Comparison of ENCODE assay signal across 8 cellular contexts in genomic region chr22:41022470-41023298, GRCh38.
DNase-seq lines count a peak whose midpoint lies in the region; ATAC-seq and TF ChIP-seq lines count a peak whose summit lies in the region.

No MANE protein-coding gene starts in this region.

- intact Hi-C loops in CD8-positive, alpha-beta T cell (cut with DNase I, micrococcal nuclease), result loop anchor here (1.0 to 5.0 kb wide), 5 partner anchors 69 to 520 kb away; partner anchors contain the start of genes RBX1 (in 2 of the 2), L3MBTL2 (in 1 of the 2) and POLR3H (in 1 of the 2)
- intact Hi-C loops in stomach (cut with DNase I; ENCODE audit: low total_unique reads), result no loop called here

- no peaks in the 10 kb centered on the region for H3K36me3 Mint-ChIP-seq in CD8-positive, alpha-beta T cell

- no peak for TF ChIP-seq CTCF in CD8-positive, alpha-beta T cell (IDR thresholded peaks at IDR 0.05)
- TF ChIP-seq CTCF in MM.1S (IDR thresholded peaks at IDR 0.05; ENCODE audit: low read length) (no peak), SK-N-SH (IDR thresholded peaks at IDR 0.05) (no peak), gastroesophageal sphincter (IDR thresholded peaks at IDR 0.05) (peak in 2 of 4 experiments; percentile 17 to 30), stomach (IDR thresholded peaks at IDR 0.05) (no peak)

- H3K18ac ChIP-seq in neuronal stem cell (ENCODE audit: low read length), result peak overlapping the region; percentile 96

- no peak overlapping the region for H2AK5ac ChIP-seq in neuronal stem cell (ENCODE audit: low read depth, low read length)

- no peak for TF ChIP-seq EP300 in SK-N-SH (IDR thresholded peaks at IDR 0.05; ENCODE audit: borderline replicate concordance in 1 of 2, low read depth in 1 of 2, low read length in 1 of 2)
- no peak for TF ChIP-seq EP300 in gastroesophageal sphincter (IDR thresholded peaks at IDR 0.05)
- TF ChIP-seq EP300 in stomach (IDR thresholded peaks at IDR 0.05), result peak; percentile 43

- peaks cover 14% of the 10 kb centered on the region for H3K4me1 Mint-ChIP-seq in CD8-positive, alpha-beta T cell (ENCODE audit: low read depth)

- H2AFZ ChIP-seq in MM.1S (ENCODE audit: low read length), result peak overlapping the region; percentile 95
- H2AFZ ChIP-seq in SK-N-SH (ENCODE audit: low read depth), result peak overlapping the region; percentile 46; the same call in 1 of the 2 replicates
- peak overlapping the region; percentile 96 for H2AFZ ChIP-seq in neuronal stem cell (ENCODE audit: low read length)

- H4K20me1 ChIP-seq in MM.1S (ENCODE audit: insufficient read depth, low read length) (no peaks in the 10 kb centered on the region), SK-N-SH (ENCODE audit: insufficient read depth) (no peaks in the 10 kb centered on the region)

- no peaks in the 10 kb centered on the region for H3K36me3 ChIP-seq in CD8-positive, alpha-beta T cell (ENCODE audit: insufficient read depth, low read length)
- no peaks in the 10 kb centered on the region for H3K36me3 ChIP-seq in MM.1S (replicated peaks; ENCODE audit: insufficient read depth, low read length)
- H3K36me3 ChIP-seq in SK-N-SH (replicated peaks in 1 of 2; ENCODE audit: control insufficient read depth in 1 of 2, insufficient read depth in 2 of 2, low read length in 1 of 2), result no peaks in the 10 kb centered on the region
- H3K36me3 ChIP-seq in gastroesophageal sphincter, result no peaks in the 10 kb centered on the region
- H3K36me3 ChIP-seq in neuronal stem cell (replicated peaks in 1 of 2; ENCODE audit: control insufficient read depth in 2 of 2, insufficient read depth in 2 of 2, low read length in 2 of 2), result no peaks in the 10 kb centered on the region
- H3K36me3 ChIP-seq in stomach, result no peaks in the 10 kb centered on the region

- 38% methylated on average over 10 of the region's 46 CpGs for WGBS in SK-N-SH (ENCODE audit: low lambda C conversion rate)
- whole genome bisulfite sequencing in gastroesophageal sphincter (ENCODE audit: low coverage in 1 of 2), 2 donors, result 12 to 36% methylated on average over 4 to 10 of the region's 46 CpGs
- no CpG with 5 or more reads among the region's 46 CpGs for WGBS in neuronal stem cell (ENCODE audit: extremely low coverage in 2 of 2, insufficient read length in 2 of 2, insufficient replicate concordance in 1 of 2), 2 donors
- WGBS in stomach, 5 donors, result 2 to 3% (median 2%) methylated on average over 40 to 46 of the region's 46 CpGs

- no peak overlapping the region for H2BK120ac ChIP-seq in neuronal stem cell (ENCODE audit: low read depth, low read length)

- H3K79me2 ChIP-seq in MM.1S (ENCODE audit: low read length), result no peaks in the 10 kb centered on the region
- no peaks in the 10 kb centered on the region for H3K79me2 ChIP-seq in SK-N-SH (ENCODE audit: insufficient read depth)

- CTCF ChIA-PET in CD8-positive, alpha-beta T cell (lab: Charles Lee), result interaction anchor here (0.6 to 1.8 kb wide), 2 partner anchors 10 to 57 kb away, joined by 3 to 8 read pairs; no protein-coding TSS in a partner anchor
- CTCF ChIA-PET in SK-N-SH (lab: Yijun Ruan, JAX), result interaction anchor here (1.0 kb wide), 1 partner anchor 100 kb away, joined by 3 read pairs; no protein-coding TSS in a partner anchor

- no peak overlapping the region for H2BK12ac ChIP-seq in neuronal stem cell (ENCODE audit: low read length)

- H3K79me1 ChIP-seq in neuronal stem cell (ENCODE audit: low read depth, low read length), result no peaks in the 10 kb centered on the region

- H3K23ac ChIP-seq in neuronal stem cell (ENCODE audit: low read depth, low read length, poor library complexity), result peak overlapping the region; percentile 92

- H3K4me2 ChIP-seq in MM.1S (ENCODE audit: low read depth, low read length), result peak overlapping the region; percentile 82
- peak overlapping the region; percentile 71 for H3K4me2 ChIP-seq in SK-N-SH
- peak overlapping the region; percentile 96 for H3K4me2 ChIP-seq in neuronal stem cell (ENCODE audit: insufficient read depth, low read length, poor library complexity, severe bottlenecking)

- peak overlapping the region; percentile 81 for H3K4me3 Mint-ChIP-seq in CD8-positive, alpha-beta T cell

- TF ChIP-seq POLR2A in gastroesophageal sphincter (IDR thresholded peaks at IDR 0.05), result peak; percentile 85 to 88
- peak in 2 of 4 donors; percentile 32 to 81 for TF ChIP-seq POLR2A in stomach (IDR thresholded peaks at IDR 0.05)

- peak overlapping the region; percentile 74 for H3K27ac ChIP-seq in CD8-positive, alpha-beta T cell (ENCODE audit: low read depth, low read length)
- H3K27ac ChIP-seq in MM.1S (ENCODE audit: low read length) (peak overlapping the region; percentile 90), SK-N-SH (ENCODE audit: low read depth in 2 of 2, low read length in 1 of 2) (peak overlapping the region; percentile 60 to 62), gastroesophageal sphincter (peak overlapping the region; percentile 93 to 100 (median 97)), neuronal stem cell (replicated peaks; ENCODE audit: low read length) (no peak overlapping the region), stomach (peak overlapping the region; percentile 96 to 99 (median 99))

- ATAC-seq in CD8-positive, alpha-beta T cell, result peak; percentile 77
- peak; percentile 60 for ATAC-seq in GM21515 (IDR thresholded peaks at IDR 0.05; ENCODE audit: unreplicated experiment)
- ATAC-seq in gastroesophageal sphincter, result peak; percentile 94

- no peaks in the 10 kb centered on the region for H3K27me3 ChIP-seq in CD8-positive, alpha-beta T cell (ENCODE audit: insufficient read depth, low read length)
- H3K27me3 ChIP-seq in MM.1S (replicated peaks; ENCODE audit: insufficient read depth, low read length) (no peaks in the 10 kb centered on the region), SK-N-SH (ENCODE audit: insufficient read depth) (no peaks in the 10 kb centered on the region), gastroesophageal sphincter (no peaks in the 10 kb centered on the region), neuronal stem cell (ENCODE audit: control insufficient read depth in 3 of 3, insufficient read depth in 3 of 3, low read depth in 1 of 3, low read length in 3 of 3) (peaks cover 0 to 16% (median 11%) of the 10 kb centered on the region in 3 experiments), stomach (no peaks in the 10 kb centered on the region)

- POLR2A ChIA-PET in CD8-positive, alpha-beta T cell (lab: Charles Lee), result interaction anchor here (0.7 to 2.6 kb wide), 10 partner anchors 64 to 978 kb away, joined by 3 to 19 read pairs (median 4); partner anchors contain the start of genes EP300, RANGAP1, RBX1 and ST13
- POLR2A ChIA-PET in SK-N-SH (lab: Yijun Ruan, JAX), result interaction anchor here (0.6 to 0.9 kb wide), 3 partner anchors 13 to 474 kb away, joined by 3 to 6 read pairs (median 4); no protein-coding TSS in a partner anchor

- no peak for TF ChIP-seq RAD21 in SK-N-SH (IDR thresholded peaks at IDR 0.05; ENCODE audit: low read length)

- peak overlapping the region; percentile 84 for H3K27ac Mint-ChIP-seq in CD8-positive, alpha-beta T cell

- H3K4me3 ChIP-seq in CD8-positive, alpha-beta T cell (ENCODE audit: low read depth, low read length), result peak overlapping the region; percentile 77
- H3K4me3 ChIP-seq in MM.1S (ENCODE audit: low read length), result peak overlapping the region; percentile 90
- peak overlapping the region; percentile 52 to 53; a peak in 3 of 4 replicates for H3K4me3 ChIP-seq in SK-N-SH (ENCODE audit: low read depth in 2 of 2, low read length in 1 of 2)
- H3K4me3 ChIP-seq in gastroesophageal sphincter, result peak overlapping the region; percentile 73 to 90
- H3K4me3 ChIP-seq in neuronal stem cell (ENCODE audit: low read length in 2 of 2), result peak overlapping the region; percentile 66 to 79
- peak overlapping the region; percentile 60 to 77 (median 69) for H3K4me3 ChIP-seq in stomach

- peaks cover 12% of the 10 kb centered on the region for H3K4me1 ChIP-seq in CD8-positive, alpha-beta T cell (ENCODE audit: insufficient read depth, low read length)
- H3K4me1 ChIP-seq in MM.1S (ENCODE audit: low read length), result peaks cover 10% of the 10 kb centered on the region
- H3K4me1 ChIP-seq in SK-N-SH (ENCODE audit: control insufficient read depth in 1 of 2, insufficient read depth in 2 of 2, low read depth in 1 of 2, low read length in 1 of 2), result no peaks in the 10 kb centered on the region; a peak in 2 of 4 replicates
- peaks cover 2 to 27% (median 5%) of the 10 kb centered on the region in 3 donors for H3K4me1 ChIP-seq in gastroesophageal sphincter
- peaks cover 5% of the 10 kb centered on the region in 2 donors for H3K4me1 ChIP-seq in neuronal stem cell (ENCODE audit: control insufficient read depth in 2 of 2, insufficient read depth in 1 of 2, low read depth in 1 of 2, low read length in 2 of 2)
- peaks cover 5 to 25% (median 12%) of the 10 kb centered on the region in 4 donors for H3K4me1 ChIP-seq in stomach

- peak overlapping the region; percentile 92 for H3K9ac ChIP-seq in MM.1S (ENCODE audit: low read length)
- peak overlapping the region; percentile 76; the same call in 1 of the 2 replicates for H3K9ac ChIP-seq in SK-N-SH
- peak overlapping the region; percentile 78 for H3K9ac ChIP-seq in neuronal stem cell (ENCODE audit: low read depth, low read length, poor library complexity)

- no peak overlapping the region for H3K14ac ChIP-seq in neuronal stem cell (ENCODE audit: low read length)

- H4K91ac ChIP-seq in neuronal stem cell (ENCODE audit: low read depth, low read length, poor library complexity), result no peak overlapping the region

- H3K9me3 Mint-ChIP-seq in CD8-positive, alpha-beta T cell, result no peaks in the 10 kb centered on the region

- H2BK5ac ChIP-seq in neuronal stem cell (ENCODE audit: low read length), result no peak overlapping the region

- no peaks in the 10 kb centered on the region for H3K9me2 ChIP-seq in MM.1S (replicated peaks; ENCODE audit: insufficient read depth, low read length)
- H3K9me2 ChIP-seq in SK-N-SH, result no peaks in the 10 kb centered on the region

- H4K8ac ChIP-seq in neuronal stem cell (ENCODE audit: low read depth, low read length), result no peak overlapping the region

- no peaks in the 10 kb centered on the region for H3K9me3 ChIP-seq in CD8-positive, alpha-beta T cell (ENCODE audit: low read length)
- no peaks in the 10 kb centered on the region for H3K9me3 ChIP-seq in MM.1S (replicated peaks; ENCODE audit: insufficient read depth, low read length)
- H3K9me3 ChIP-seq in SK-N-SH, result no peaks in the 10 kb centered on the region
- H3K9me3 ChIP-seq in gastroesophageal sphincter, result no peaks in the 10 kb centered on the region
- no peaks in the 10 kb centered on the region for H3K9me3 ChIP-seq in neuronal stem cell (replicated peaks in 1 of 2; ENCODE audit: control insufficient read depth in 2 of 2, insufficient read depth in 1 of 2, low read depth in 1 of 2, low read length in 2 of 2)
- no peaks in the 10 kb centered on the region for H3K9me3 ChIP-seq in stomach

- peaks cover 27% of the 10 kb centered on the region for H3F3A ChIP-seq in MM.1S (ENCODE audit: insufficient read depth, low read length)
- no peaks in the 10 kb centered on the region for H3F3A ChIP-seq in SK-N-SH (replicated peaks; ENCODE audit: insufficient read depth)

- DNase-seq in CD8-positive, alpha-beta T cell, result peak; percentile 46 to 88 (median 75)
- peak; percentile 91 for DNase-seq in MM.1S
- DNase-seq in SK-N-SH, result peak; percentile 87
- peak; percentile 83 for DNase-seq in activated naive CD4-positive, alpha-beta T cell treated with anti-CD3 and anti-CD28 coated beads, Interleukin-2, amount 50 U/mL, for 16 hours
- DNase-seq in neuronal stem cell (ENCODE audit: low spot score), result peak; percentile 69
- peak; percentile 94 for DNase-seq in stomach

- no peaks in the 10 kb centered on the region for H3K27me3 Mint-ChIP-seq in CD8-positive, alpha-beta T cell (ENCODE audit: low read depth)

- H2BK15ac ChIP-seq in neuronal stem cell (ENCODE audit: low read length), result peak overlapping the region; percentile 30

- H3K4ac ChIP-seq in neuronal stem cell (ENCODE audit: low read length), result no peak overlapping the region

Comparison
In these comparisons a context has a peak if more than half of its experiments do, and no peak if none do; other contexts are left out.
1. H2AFZ ChIP-seq: peak in every context shown above with its lines; median percentile 96 in neuronal stem cell; 95 in MM.1S; 46 in SK-N-SH.